ENCODE assay signal across 1 cellular context in the genomic region with DNA sequence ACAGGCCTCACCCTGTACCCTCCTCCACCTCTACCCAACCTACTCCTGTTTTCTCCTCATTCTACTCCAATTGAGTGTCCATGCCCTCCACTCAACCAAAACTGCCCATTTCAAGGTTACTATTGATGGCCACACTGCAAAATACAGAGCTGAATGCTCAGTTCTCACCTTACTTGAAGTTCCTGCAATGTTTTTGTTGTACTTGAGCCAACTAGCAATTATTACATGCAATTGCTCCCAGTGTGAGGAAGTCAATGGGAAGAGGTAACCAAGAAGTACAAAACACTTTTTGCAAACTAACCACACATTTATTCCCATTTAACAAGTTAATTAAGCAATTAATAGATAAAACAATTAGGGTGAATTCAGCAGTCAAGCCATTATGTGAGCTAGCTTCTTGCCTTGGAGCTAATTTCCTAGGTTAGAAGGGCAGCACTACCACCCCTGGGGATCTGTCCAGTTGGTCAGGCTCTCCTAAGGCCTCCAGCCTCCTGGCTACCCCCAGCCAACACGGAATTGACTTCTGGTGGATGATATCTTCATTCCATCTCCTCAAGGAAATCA.
TF ChIP-seq lines count a peak whose summit lies in the region.

No MANE protein-coding gene starts in this region.

TF ChIP-seq in HEK293, 187 proteins besides CTCF, POLR2A, EP300 and RAD21 (continued from another document):
- TF ChIP-seq, protein P1, sequence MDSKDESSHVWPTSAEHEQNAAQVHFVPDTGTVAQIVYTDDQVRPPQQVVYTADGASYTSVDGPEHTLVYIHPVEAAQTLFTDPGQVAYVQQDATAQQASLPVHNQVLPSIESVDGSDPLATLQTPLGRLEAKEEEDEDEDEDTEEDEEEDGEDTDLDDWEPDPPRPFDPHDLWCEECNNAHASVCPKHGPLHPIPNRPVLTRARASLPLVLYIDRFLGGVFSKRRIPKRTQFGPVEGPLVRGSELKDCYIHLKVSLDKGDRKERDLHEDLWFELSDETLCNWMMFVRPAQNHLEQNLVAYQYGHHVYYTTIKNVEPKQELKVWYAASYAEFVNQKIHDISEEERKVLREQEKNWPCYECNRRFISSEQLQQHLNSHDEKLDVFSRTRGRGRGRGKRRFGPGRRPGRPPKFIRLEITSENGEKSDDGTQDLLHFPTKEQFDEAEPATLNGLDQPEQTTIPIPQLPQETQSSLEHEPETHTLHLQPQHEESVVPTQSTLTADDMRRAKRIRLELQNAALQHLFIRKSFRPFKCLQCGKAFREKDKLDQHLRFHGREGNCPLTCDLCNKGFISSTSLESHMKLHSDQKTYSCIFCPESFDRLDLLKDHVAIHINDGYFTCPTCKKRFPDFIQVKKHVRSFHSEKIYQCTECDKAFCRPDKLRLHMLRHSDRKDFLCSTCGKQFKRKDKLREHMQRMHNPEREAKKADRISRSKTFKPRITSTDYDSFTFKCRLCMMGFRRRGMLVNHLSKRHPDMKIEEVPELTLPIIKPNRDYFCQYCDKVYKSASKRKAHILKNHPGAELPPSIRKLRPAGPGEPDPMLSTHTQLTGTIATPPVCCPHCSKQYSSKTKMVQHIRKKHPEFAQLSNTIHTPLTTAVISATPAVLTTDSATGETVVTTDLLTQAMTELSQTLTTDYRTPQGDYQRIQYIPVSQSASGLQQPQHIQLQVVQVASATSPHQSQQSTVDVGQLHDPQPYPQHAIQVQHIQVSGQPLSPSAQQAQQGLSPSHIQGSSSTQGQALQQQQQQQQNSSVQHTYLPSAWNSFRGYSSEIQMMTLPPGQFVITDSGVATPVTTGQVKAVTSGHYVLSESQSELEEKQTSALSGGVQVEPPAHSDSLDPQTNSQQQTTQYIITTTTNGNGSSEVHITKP (tag by site-specific recombination; IDR thresholded peaks at IDR 0.05) = peak; percentile 91
- no peak for TF ChIP-seq SP3 (tag by site-specific recombination; IDR thresholded peaks at IDR 0.05)
